12 cellular contexts compared by ENCODE assay signal in the genomic region with DNA sequence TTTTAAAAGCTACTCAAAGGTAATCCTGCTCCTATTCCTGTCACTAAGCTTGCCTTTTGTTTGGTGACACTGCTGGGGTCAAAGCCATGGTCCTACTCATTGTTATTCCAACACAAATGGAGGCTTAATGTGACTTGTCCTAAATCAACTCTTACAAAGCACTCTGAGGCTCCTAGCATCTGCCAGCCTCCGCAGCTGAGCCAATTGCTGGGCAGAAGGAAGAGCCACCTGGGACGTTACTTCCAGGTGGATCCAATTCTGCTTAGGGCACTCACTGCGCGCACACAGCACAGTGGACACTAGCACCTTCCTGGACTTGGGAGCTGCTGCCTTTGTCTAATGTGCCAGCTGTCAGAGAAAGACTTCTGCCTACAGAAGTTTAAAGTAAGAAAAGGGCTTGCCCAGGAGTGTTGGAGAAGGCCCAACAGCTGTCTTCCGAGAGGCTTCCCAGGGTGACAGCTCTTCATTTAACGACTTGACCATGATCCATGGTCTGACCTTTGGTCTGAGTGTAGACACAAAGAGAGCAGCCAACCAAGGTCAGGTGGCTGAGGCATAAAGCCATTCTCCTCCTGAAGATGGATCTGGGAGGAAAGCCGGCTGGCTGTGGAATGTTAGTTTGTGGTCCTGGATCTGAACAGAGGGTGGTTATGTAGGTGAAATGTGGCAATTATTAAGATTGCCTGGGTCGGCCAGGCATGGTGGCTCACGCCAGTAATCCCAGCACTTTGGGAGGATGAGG.
DNase-seq lines count a peak whose midpoint lies in the region; ATAC-seq lines count a peak whose summit lies in the region.
"Had no signal": no experiment of that assay in that cellular context is flagged by ENCODE, and none has a peak within 500 bp of the region (broad histone marks: within the 10 kb centered on the region; RNA-seq: fewer than 3 reads in every experiment).

No MANE protein-coding gene starts in this region.

- H3K36me3 Mint-ChIP-seq in activated CD4-positive, alpha-beta T cell treated with anti-CD3 and anti-CD28 coated beads for 36 hours (ENCODE audit: low read depth), result no peaks in the 10 kb centered on the region

- CTCF ChIA-PET in activated CD4-positive, alpha-beta T cell treated with anti-CD3 and anti-CD28 coated beads for 36 hours (lab: Charles Lee), result interaction anchor here (0.7 kb wide), 1 partner anchor 28 kb away, joined by 4 read pairs; no protein-coding TSS in a partner anchor

- H3K4me3 Mint-ChIP-seq in activated CD4-positive, alpha-beta T cell treated with anti-CD3 and anti-CD28 coated beads for 36 hours, result no peak overlapping the region

- POLR2A ChIA-PET in activated CD4-positive, alpha-beta T cell treated with anti-CD3 and anti-CD28 coated beads for 36 hours (lab: Charles Lee), result no interaction called here

- no peaks in the 10 kb centered on the region for H3K9me3 Mint-ChIP-seq in activated CD4-positive, alpha-beta T cell treated with anti-CD3 and anti-CD28 coated beads for 36 hours (ENCODE audit: low read depth)

- no peaks in the 10 kb centered on the region for H3K4me1 Mint-ChIP-seq in activated CD4-positive, alpha-beta T cell treated with anti-CD3 and anti-CD28 coated beads for 36 hours

- ATAC-seq in activated CD4-positive, alpha-beta T cell treated with anti-CD3 and anti-CD28 coated beads for 36 hours, result no peak
- ATAC-seq in GM18520 (IDR thresholded peaks at IDR 0.05; ENCODE audit: unreplicated experiment), result no peak
- no peak for ATAC-seq in GM21786 (IDR thresholded peaks at IDR 0.05; ENCODE audit: unreplicated experiment)
- ATAC-seq: Panc1, Right ventricle myocardium inferior had no signal

- peak; percentile 34 for DNase-seq in NCI-H2107 treated with DMSO at 0.1 percent for 48 hours (lab: John Stamatoyannopoulos, UW; ENCODE audit: unreplicated experiment)
- DNase-seq in NCI-H2107 (lab: John Stamatoyannopoulos, UW), result no peak
- peak; percentile 23 for DNase-seq in COLO668 (lab: John Stamatoyannopoulos, UW; ENCODE audit: unreplicated experiment)
- peak; percentile 63 for DNase-seq in NCI-H69 (lab: John Stamatoyannopoulos, UW)
- DNase-seq in kidney tubule cell (ENCODE audit: low spot score), result peak; percentile 34
- no peak for DNase-seq in activated CD4-positive, alpha-beta T cell treated with anti-CD3 and anti-CD28 coated beads for 36 hours
- DNase-seq: 8988T, NCI-H1436 treated with DMSO at 0.1 percent for 48 hours had no signal

- H3K27ac Mint-ChIP-seq in activated CD4-positive, alpha-beta T cell treated with anti-CD3 and anti-CD28 coated beads for 36 hours, result no peak overlapping the region

- no peaks in the 10 kb centered on the region for H3K27me3 Mint-ChIP-seq in activated CD4-positive, alpha-beta T cell treated with anti-CD3 and anti-CD28 coated beads for 36 hours

- intact Hi-C loops in activated CD4-positive, alpha-beta T cell treated with anti-CD3 and anti-CD28 coated beads for 36 hours (cut with DNase I, micrococcal nuclease), result no loop called here

Comparison
In these comparisons a context has a peak if more than half of its experiments do, and no peak if none do; other contexts are left out.
1. DNase-seq: peak in NCI-H2107 treated with DMSO at 0.1 percent for 48 hours (single experiment), COLO668 (single experiment), NCI-H69 (single experiment) and kidney tubule cell (single experiment); none in NCI-H2107 (single experiment) and activated CD4-positive, alpha-beta T cell treated with anti-CD3 and anti-CD28 coated beads for 36 hours (single experiment).